ENCODE assay signal across 8 cellular contexts in the genomic region with DNA sequence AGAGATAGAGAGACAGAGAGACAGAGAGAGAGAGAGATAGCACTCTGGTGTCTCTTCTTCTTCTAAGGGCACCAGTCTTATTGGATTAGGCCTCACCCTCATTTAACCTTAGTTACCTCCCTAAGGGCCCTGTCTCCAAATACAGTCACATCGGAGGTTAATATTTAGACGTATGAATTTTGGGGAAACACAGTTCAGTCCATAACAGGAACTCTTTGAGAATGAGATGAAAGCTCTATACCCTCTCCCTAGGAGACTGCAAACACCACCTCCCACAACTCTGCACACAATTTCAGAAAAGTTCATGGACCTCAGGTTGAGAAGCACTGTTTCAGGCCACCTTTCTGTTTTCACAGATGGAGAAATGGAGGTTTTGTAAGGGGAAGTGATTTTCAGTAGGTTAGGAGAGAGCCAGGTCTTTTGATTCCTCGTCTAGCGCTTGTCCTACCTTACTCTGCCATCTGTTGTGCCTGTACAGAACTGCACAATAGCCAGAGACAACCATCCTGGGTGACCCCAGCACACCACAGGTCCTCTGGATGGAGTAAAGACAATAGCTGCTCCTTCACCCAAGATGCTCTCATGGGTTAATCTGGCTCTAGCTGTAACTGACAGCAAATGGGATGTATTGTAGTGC. TPM values are rescaled to one million over a fixed set of nuclear protein-coding genes. Genes with fewer than 3 reads are reported as not detected.
DNase-seq lines count a peak whose midpoint lies in the region; ATAC-seq, FAIRE-seq and TF ChIP-seq lines count a peak whose summit lies in the region.

No MANE protein-coding gene starts in this region.

- intact Hi-C loops in activated B cell treated with CpG ODN at 0.5 μM for 24 hours (cut with micrococcal nuclease) = loop anchor here (1.0 to 5.0 kb wide), 3 partner anchors 32 to 78 kb away; partner anchors contain the start of gene CXCR3
- intact Hi-C loops in aorta (cut with DNase I) = no loop called here

- H3K9me3 ChIP-seq in A549 (no peaks in the 10 kb centered on the region), aorta (ENCODE audit: control insufficient read depth, low read length) (no peaks in the 10 kb centered on the region)

- no peak for TF ChIP-seq EP300 in A549 (IDR thresholded peaks at IDR 0.05)

- TF ChIP-seq RAD21 in A549 (conservative IDR thresholded peaks at IDR 0.05 in 1 of 2, IDR thresholded peaks at IDR 0.05 in 1 of 2) = peak in 1 of 2 experiments; percentile 25; a peak in 1 of 5 replicates

- peaks cover 14% of the 10 kb centered on the region for H3K4me1 Mint-ChIP-seq in activated B cell treated with CpG ODN at 0.5 μM for 24 hours
- peaks cover 0 to 5% (median 3%) of the 10 kb centered on the region in 3 donors for H3K4me1 Mint-ChIP-seq in naive B cell
- H3K4me1 Mint-ChIP-seq in nephron progenitor cell = no peaks in the 10 kb centered on the region

- CTCF ChIA-PET in A549 (lab: Yijun Ruan, JAX) (interaction anchor here (1.0 kb wide), 1 partner anchor 28 kb away, joined by 3 read pairs; no protein-coding TSS in a partner anchor), activated B cell treated with CpG ODN at 0.5 μM for 24 hours (lab: Charles Lee) (interaction anchor here (0.6 to 1.6 kb wide), 2 partner anchors 28 to 42 kb away, joined by 3 read pairs; no protein-coding TSS in a partner anchor)

- H3K27ac Mint-ChIP-seq in activated B cell treated with CpG ODN at 0.5 μM for 24 hours (no peak overlapping the region), naive B cell (peak overlapping the region in 1 of 6 donors; percentile 39), nephron progenitor cell (no peak overlapping the region)

- no peak overlapping the region for H3K4me3 Mint-ChIP-seq in activated B cell treated with CpG ODN at 0.5 μM for 24 hours
- H3K4me3 Mint-ChIP-seq in naive B cell = no peak overlapping the region
- H3K4me3 Mint-ChIP-seq in nephron progenitor cell = no peak overlapping the region

- WGBS in A549 (ENCODE audit: missing lambda C conversion rate) = 87% methylated on average over 4 of the region's 4 CpGs
- WGBS in aorta, 2 donors = 65 to 75% methylated on average over 4 of the region's 4 CpGs

- H3K4me1 ChIP-seq in A549 (no peaks in the 10 kb centered on the region), aorta (ENCODE audit: control insufficient read depth in 1 of 2, insufficient read depth in 2 of 2, low read length in 2 of 2) (no peaks in the 10 kb centered on the region)

- H3K9me3 Mint-ChIP-seq in activated B cell treated with CpG ODN at 0.5 μM for 24 hours (no peaks in the 10 kb centered on the region), naive B cell (peaks cover 0 to 2% (median 0%) of the 10 kb centered on the region in 7 donors), nephron progenitor cell (peaks cover 41% of the 10 kb centered on the region)

- H3K4me3 ChIP-seq in A549 (no peak overlapping the region), aorta (ENCODE audit: low read length in 2 of 2) (no peak overlapping the region)

- ATAC-seq in A549 (peak; percentile 76 to 83; a peak in 4 of 6 replicates), GM18517 (IDR thresholded peaks at IDR 0.05; ENCODE audit: unreplicated experiment) (peak; percentile 78), HG03045 (IDR thresholded peaks at IDR 0.05; ENCODE audit: unreplicated experiment) (peak; percentile 59), activated B cell treated with CpG ODN at 0.5 μM for 24 hours (ENCODE audit: low read depth) (peak; percentile 81), naive B cell (ENCODE audit: low read depth in 2 of 2) (peak; percentile 65 to 67), aorta (ENCODE audit: low FRiP score) (no peak)

- DNase-seq in A549 (ENCODE audit: low read depth in 1 of 2, low spot score in 1 of 2) = peak in 1 of 2 experiments; percentile 17
- DNase-seq in activated B cell treated with CpG ODN at 0.5 μM for 24 hours = no peak
- no peak for DNase-seq in naive B cell
- no peak for DNase-seq in aorta
- DNase-seq in DMS153 treated with DMSO at 0.1 percent for 48 hours (lab: John Stamatoyannopoulos, UW; ENCODE audit: unreplicated experiment) = no peak
- no peak for DNase-seq in nephron progenitor cell

- H3K27me3 Mint-ChIP-seq in activated B cell treated with CpG ODN at 0.5 μM for 24 hours (no peaks in the 10 kb centered on the region), naive B cell (no peaks in the 10 kb centered on the region), nephron progenitor cell (ENCODE audit: low read depth, poor library complexity) (peaks cover 4% of the 10 kb centered on the region)

- H3K27me3 ChIP-seq in aorta (ENCODE audit: control insufficient read depth in 1 of 2, insufficient read depth in 2 of 2, low read length in 1 of 2) = no peaks in the 10 kb centered on the region

- H3K36me3 Mint-ChIP-seq in activated B cell treated with CpG ODN at 0.5 μM for 24 hours (ENCODE audit: low read depth) (no peaks in the 10 kb centered on the region), naive B cell (no peaks in the 10 kb centered on the region), nephron progenitor cell (ENCODE audit: low read depth) (no peaks in the 10 kb centered on the region)

- H3K27ac ChIP-seq in A549 (no peak overlapping the region), aorta (ENCODE audit: low read depth in 1 of 2, low read length in 2 of 2) (no peak overlapping the region)

- TF ChIP-seq CTCF in A549 (IDR thresholded peaks at IDR 0.05) (no peak), activated B cell treated with CpG ODN at 0.5 μM for 24 hours (IDR thresholded peaks at IDR 0.05) (no peak), nephron progenitor cell (IDR thresholded peaks at IDR 0.05) (no peak)

- POLR2A ChIA-PET in A549 (lab: Yijun Ruan, JAX) (no interaction called here), activated B cell treated with CpG ODN at 0.5 μM for 24 hours (lab: Charles Lee) (interaction anchor here (1.6 kb wide), 1 partner anchor 32 kb away, joined by 4 read pairs; the partner anchor contains the start of gene CXCR3)

- peak; percentile 51 for FAIRE-seq in A549 (lab: Jason Lieb, UNC)

- no peak overlapping the region for H3K4me2 ChIP-seq in A549

- TF ChIP-seq POLR2A in A549 (IDR thresholded peaks at IDR 0.05; ENCODE audit: low read length) = no peak

- H3K36me3 ChIP-seq in aorta (ENCODE audit: control insufficient read depth in 1 of 2, insufficient read depth in 2 of 2, low read length in 1 of 2) = no peaks in the 10 kb centered on the region

TF ChIP-seq in A549, 52 proteins besides CTCF, POLR2A, EP300 and RAD21:
- no peak for TF ChIP-seq CBX8 (IDR thresholded peaks at IDR 0.05)
- TF ChIP-seq JUNB (IDR thresholded peaks at IDR 0.05) = no peak

RNA-seq across cellular contexts. Expression of gene CXCR3, which starts 32.1 kb away (rescaled TPM):
- polyA plus RNA-seq in A549 (2011; rRNA removed) (not detected in 2 replicates), A549 (2017; fragmentation: RNase III; extraction: RNeasy Plus Mini Kit Qiagen cat#74134 plus additional on column Dnase treatment) (not detected in 3 replicates), naive B cell (ENCODE audit: low read depth in 6 of 6) (1 to 10 TPM in 4 of 6 donors, under 1 TPM in 1, not detected in 1; 0.93 to 5.5 (median 1.9) TPM), aorta (under 1 TPM in 1 of 2 donors, not detected in 1; 0.50 TPM)
- polyA plus RNA-seq in A549 (2012; cell fraction: cytosol; rRNA removed) = not detected in 2 replicates
- not detected in 2 replicates for polyA plus RNA-seq in A549 (2012; cell fraction: nucleus; rRNA removed)
- polyA minus RNA-seq in A549 (2011; rRNA and poly(A)+ RNA removed) = not detected in 2 replicates
- total RNA-seq in activated B cell treated with CpG ODN at 0.5 μM for 24 hours (5.4 and 6.4 TPM in 2 replicates), aorta (under 1 TPM; 0.49 to 0.69 TPM)
